Comparison of ENCODE assay signal across 10 cellular contexts in the genomic region with DNA sequence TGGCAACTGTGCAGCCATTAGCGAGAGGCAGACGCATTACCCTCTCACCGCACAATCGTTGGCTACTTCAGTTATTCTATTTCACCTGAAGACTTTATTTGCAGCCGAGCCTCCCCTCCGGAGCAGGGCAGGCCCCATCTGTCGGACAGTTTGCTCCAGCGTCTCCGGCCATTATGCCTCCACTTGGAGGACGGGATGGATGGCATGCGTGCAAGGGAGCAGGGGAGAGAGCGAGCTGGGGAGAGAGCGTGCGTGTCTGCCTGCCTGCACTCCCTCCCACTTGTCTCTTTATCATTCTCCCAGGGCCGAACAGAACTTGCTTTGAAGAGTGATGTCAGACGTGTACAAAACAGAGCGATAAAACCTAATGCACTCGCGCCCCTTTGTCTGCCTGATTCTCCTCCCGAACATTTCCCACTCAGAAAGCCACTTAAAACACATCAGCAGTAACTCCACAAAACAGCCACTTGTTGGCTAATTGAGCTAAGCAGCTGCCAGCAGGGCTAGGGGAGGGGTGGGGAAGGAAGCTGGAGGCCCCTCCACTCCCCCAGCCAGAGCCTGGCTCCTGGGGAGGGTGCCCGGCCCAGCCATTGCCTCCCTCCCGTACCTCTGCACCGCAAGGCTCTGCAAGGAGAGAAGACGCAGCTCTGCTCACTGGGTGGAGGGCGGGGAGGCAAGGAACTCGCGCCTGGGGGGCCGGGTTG. TPM values are rescaled to one million over a fixed set of nuclear protein-coding genes. Genes with fewer than 3 reads are reported as not detected.
DNase-seq lines count a peak whose midpoint lies in the region; ATAC-seq and TF ChIP-seq lines count a peak whose summit lies in the region.
"Had no signal": no experiment of that assay in that cellular context is flagged by ENCODE, and none has a peak within 500 bp of the region (broad histone marks: within the 10 kb centered on the region; RNA-seq: fewer than 3 reads in every experiment).

No MANE protein-coding gene starts in this region.

- H3K27ac Mint-ChIP-seq in T-helper 2 cell treated with Interferon-gamma antibody and Interleukin-4, amounts not matched to agents 5 μg/mL and 100 μg/mL, for 36 hours = no peak overlapping the region
- no peak overlapping the region for H3K27ac Mint-ChIP-seq in CD4-positive, alpha-beta memory T cell
- H3K27ac Mint-ChIP-seq: dendritic cell treated with granulocyte-macrophage colony-stimulating factor and Interleukin-4, amounts not matched to agents 40 ng/mL and 50 ng/mL, for 4 days had no signal

- CTCF ChIA-PET in CD4-positive, alpha-beta memory T cell (lab: Charles Lee; ENCODE audit: partially characterized antibody) = interaction anchor here (0.6 kb wide), 1 partner anchor 147 kb away, joined by 3 read pairs; no protein-coding TSS in a partner anchor

- peaks cover 6% of the 10 kb centered on the region for H3K4me1 ChIP-seq in CD4-positive, alpha-beta memory T cell (ENCODE audit: insufficient read depth, low read length)

- intact Hi-C loops in CD4-positive, alpha-beta memory T cell (cut with micrococcal nuclease) = no loop called here

- H3K4me3 ChIP-seq in fibroblast of mammary gland (ENCODE audit: control insufficient read depth, low read depth, low read length) = no peak overlapping the region
- no peak overlapping the region for H3K4me3 ChIP-seq in CD4-positive, alpha-beta memory T cell (ENCODE audit: low read length in 2 of 2)

- POLR2A ChIA-PET in CD4-positive, alpha-beta memory T cell (lab: Charles Lee; ENCODE audit: partially characterized antibody) = no interaction called here

- H3K27me3 ChIP-seq in CD4-positive, alpha-beta memory T cell (ENCODE audit: insufficient read depth, low read length) = peaks cover 17% of the 10 kb centered on the region

- H3K9me3 ChIP-seq in CD4-positive, alpha-beta memory T cell (ENCODE audit: control insufficient read depth in 1 of 2, low read length in 2 of 2) = no peaks in the 10 kb centered on the region

- DNase-seq in GM04503 (ENCODE audit: low read depth) (peak; percentile 25), NCI-H524 treated with DMSO at 0.1 percent for 48 hours (lab: John Stamatoyannopoulos, UW) (peak; percentile 93), fibroblast of mammary gland (ENCODE audit: low read depth) (peak; percentile 22), omental fat pad (ENCODE audit: low spot score) (no peak)
- DNase-seq in T-helper 2 cell treated with Interferon-gamma antibody and Interleukin-4, amounts not matched to agents 5 μg/mL and 100 μg/mL, for 36 hours (ENCODE audit: low spot score) = no peak
- DNase-seq in CD4-positive, alpha-beta memory T cell = no peak
- DNase-seq in activated CD4-positive, alpha-beta T cell treated with anti-CD3 and anti-CD28 coated beads for 48 hours = no peak
- no peak for DNase-seq in stimulated activated CD4-positive, alpha-beta T cell treated with anti-CD3 and anti-CD28 coated beads, Interleukin-1b, Interleukin-23, amount 100 ng/mL, for 48 hours

- no peak overlapping the region for H3K27ac ChIP-seq in CD4-positive, alpha-beta memory T cell (ENCODE audit: low read depth, low read length)

- H3K4me1 Mint-ChIP-seq in T-helper 2 cell treated with Interferon-gamma antibody and Interleukin-4, amounts not matched to agents 5 μg/mL and 100 μg/mL, for 36 hours (ENCODE audit: low read depth) = no peaks in the 10 kb centered on the region
- H3K4me1 Mint-ChIP-seq in CD4-positive, alpha-beta memory T cell = peaks cover 9 to 20% (median 12%) of the 10 kb centered on the region in 4 donors

- no peaks in the 10 kb centered on the region for H3K9me3 Mint-ChIP-seq in T-helper 2 cell treated with Interferon-gamma antibody and Interleukin-4, amounts not matched to agents 5 μg/mL and 100 μg/mL, for 36 hours
- peaks cover 0 to 2% (median 0%) of the 10 kb centered on the region in 8 donors for H3K9me3 Mint-ChIP-seq in CD4-positive, alpha-beta memory T cell
- H3K9me3 Mint-ChIP-seq: dendritic cell treated with granulocyte-macrophage colony-stimulating factor and Interleukin-4, amounts not matched to agents 40 ng/mL and 50 ng/mL, for 4 days had no signal

- no peaks in the 10 kb centered on the region for H3K36me3 ChIP-seq in CD4-positive, alpha-beta memory T cell (ENCODE audit: insufficient read depth, low read length)

- peak; percentile 58 for ATAC-seq in omental fat pad (ENCODE audit: low FRiP score)
- ATAC-seq: Panc1 had no signal

- TF ChIP-seq CTCF in fibroblast of mammary gland (conservative IDR thresholded peaks at IDR 0.05; ENCODE audit: control insufficient read depth, insufficient read depth, low read depth, low read length) = no peak
- TF ChIP-seq CTCF in omental fat pad (IDR thresholded peaks at IDR 0.05) = no peak

- no peak overlapping the region for H3K4me3 Mint-ChIP-seq in T-helper 2 cell treated with Interferon-gamma antibody and Interleukin-4, amounts not matched to agents 5 μg/mL and 100 μg/mL, for 36 hours
- peak overlapping the region in 2 of 8 donors; percentile 32 to 46 for H3K4me3 Mint-ChIP-seq in CD4-positive, alpha-beta memory T cell
- H3K4me3 Mint-ChIP-seq: dendritic cell treated with granulocyte-macrophage colony-stimulating factor and Interleukin-4, amounts not matched to agents 40 ng/mL and 50 ng/mL, for 4 days had no signal

- H3K36me3 Mint-ChIP-seq in T-helper 2 cell treated with Interferon-gamma antibody and Interleukin-4, amounts not matched to agents 5 μg/mL and 100 μg/mL, for 36 hours (ENCODE audit: low read depth) = no peaks in the 10 kb centered on the region
- H3K36me3 Mint-ChIP-seq in CD4-positive, alpha-beta memory T cell = peaks cover 0 to 3% of the 10 kb centered on the region in 2 donors

- H3K27me3 Mint-ChIP-seq in T-helper 2 cell treated with Interferon-gamma antibody and Interleukin-4, amounts not matched to agents 5 μg/mL and 100 μg/mL, for 36 hours (ENCODE audit: low read depth) = peaks cover 51% of the 10 kb centered on the region
- peaks cover 43 to 47% of the 10 kb centered on the region in 2 donors for H3K27me3 Mint-ChIP-seq in CD4-positive, alpha-beta memory T cell

RNA-seq across cellular contexts. Expression of a gene that starts 43.4 kb away (rescaled TPM):
- 10 to 100 TPM; 29.7 to 46.3 (median 37.9) TPM for total RNA-seq in omental fat pad
- 10 to 100 TPM; 45.5 to 46.5 TPM for total RNA-seq in CD4-positive, alpha-beta memory T cell
- 10 to 100 TPM; 27.6 to 35.2 TPM for polyA plus RNA-seq in CD4-positive, alpha-beta memory T cell

Comparison
In these comparisons a context has a peak if more than half of its experiments do, and no peak if none do; other contexts are left out.
1. DNase-seq: peak in GM04503 (single experiment), NCI-H524 treated with DMSO at 0.1 percent for 48 hours (single experiment) and fibroblast of mammary gland (single experiment); none in omental fat pad (single experiment), T-helper 2 cell treated with Interferon-gamma antibody and Interleukin-4, amounts not matched to agents 5 μg/mL and 100 μg/mL, for 36 hours (single experiment), CD4-positive, alpha-beta memory T cell (0 of 5), activated CD4-positive, alpha-beta T cell treated with anti-CD3 and anti-CD28 coated beads for 48 hours (single experiment) and stimulated activated CD4-positive, alpha-beta T cell treated with anti-CD3 and anti-CD28 coated beads, Interleukin-1b, Interleukin-23, amount 100 ng/mL, for 48 hours (single experiment).